Comparison of ENCODE assay signal across 1 cellular context in the genomic region with DNA sequence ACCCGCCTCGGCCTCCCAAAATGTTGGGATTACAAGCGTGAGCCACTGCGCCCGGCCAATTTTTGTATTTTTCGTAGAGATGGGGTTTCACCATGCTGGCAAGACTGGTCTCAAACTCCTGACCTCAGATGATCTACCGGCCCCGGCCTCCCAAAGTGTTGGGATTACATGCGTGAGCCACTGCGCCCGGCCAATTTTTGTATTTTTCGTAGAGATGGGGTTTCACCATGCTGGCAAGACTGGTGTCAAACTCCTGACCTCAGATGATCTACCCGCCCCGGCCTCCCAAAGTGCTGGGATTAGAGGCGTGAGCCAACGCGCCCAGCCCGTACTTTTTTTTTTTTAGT.
TF ChIP-seq lines count a peak whose summit lies in the region.

No MANE protein-coding gene starts in this region.

TF ChIP-seq in K562, 482 proteins besides CTCF, POLR2A, EP300 and RAD21:
- peak; percentile 20 to 23; a peak in 2 of 4 replicates for TF ChIP-seq KDM1A (IDR thresholded peaks at IDR 0.05)
- TF ChIP-seq, protein P1, sequence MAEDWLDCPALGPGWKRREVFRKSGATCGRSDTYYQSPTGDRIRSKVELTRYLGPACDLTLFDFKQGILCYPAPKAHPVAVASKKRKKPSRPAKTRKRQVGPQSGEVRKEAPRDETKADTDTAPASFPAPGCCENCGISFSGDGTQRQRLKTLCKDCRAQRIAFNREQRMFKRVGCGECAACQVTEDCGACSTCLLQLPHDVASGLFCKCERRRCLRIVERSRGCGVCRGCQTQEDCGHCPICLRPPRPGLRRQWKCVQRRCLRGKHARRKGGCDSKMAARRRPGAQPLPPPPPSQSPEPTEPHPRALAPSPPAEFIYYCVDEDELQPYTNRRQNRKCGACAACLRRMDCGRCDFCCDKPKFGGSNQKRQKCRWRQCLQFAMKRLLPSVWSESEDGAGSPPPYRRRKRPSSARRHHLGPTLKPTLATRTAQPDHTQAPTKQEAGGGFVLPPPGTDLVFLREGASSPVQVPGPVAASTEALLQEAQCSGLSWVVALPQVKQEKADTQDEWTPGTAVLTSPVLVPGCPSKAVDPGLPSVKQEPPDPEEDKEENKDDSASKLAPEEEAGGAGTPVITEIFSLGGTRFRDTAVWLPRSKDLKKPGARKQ (CRISPR knock-in tag; IDR thresholded peaks at IDR 0.05): 0 out of 2 replicates have a peak, but pooled peaks have one; percentile 65
- TF ChIP-seq, protein P2, sequence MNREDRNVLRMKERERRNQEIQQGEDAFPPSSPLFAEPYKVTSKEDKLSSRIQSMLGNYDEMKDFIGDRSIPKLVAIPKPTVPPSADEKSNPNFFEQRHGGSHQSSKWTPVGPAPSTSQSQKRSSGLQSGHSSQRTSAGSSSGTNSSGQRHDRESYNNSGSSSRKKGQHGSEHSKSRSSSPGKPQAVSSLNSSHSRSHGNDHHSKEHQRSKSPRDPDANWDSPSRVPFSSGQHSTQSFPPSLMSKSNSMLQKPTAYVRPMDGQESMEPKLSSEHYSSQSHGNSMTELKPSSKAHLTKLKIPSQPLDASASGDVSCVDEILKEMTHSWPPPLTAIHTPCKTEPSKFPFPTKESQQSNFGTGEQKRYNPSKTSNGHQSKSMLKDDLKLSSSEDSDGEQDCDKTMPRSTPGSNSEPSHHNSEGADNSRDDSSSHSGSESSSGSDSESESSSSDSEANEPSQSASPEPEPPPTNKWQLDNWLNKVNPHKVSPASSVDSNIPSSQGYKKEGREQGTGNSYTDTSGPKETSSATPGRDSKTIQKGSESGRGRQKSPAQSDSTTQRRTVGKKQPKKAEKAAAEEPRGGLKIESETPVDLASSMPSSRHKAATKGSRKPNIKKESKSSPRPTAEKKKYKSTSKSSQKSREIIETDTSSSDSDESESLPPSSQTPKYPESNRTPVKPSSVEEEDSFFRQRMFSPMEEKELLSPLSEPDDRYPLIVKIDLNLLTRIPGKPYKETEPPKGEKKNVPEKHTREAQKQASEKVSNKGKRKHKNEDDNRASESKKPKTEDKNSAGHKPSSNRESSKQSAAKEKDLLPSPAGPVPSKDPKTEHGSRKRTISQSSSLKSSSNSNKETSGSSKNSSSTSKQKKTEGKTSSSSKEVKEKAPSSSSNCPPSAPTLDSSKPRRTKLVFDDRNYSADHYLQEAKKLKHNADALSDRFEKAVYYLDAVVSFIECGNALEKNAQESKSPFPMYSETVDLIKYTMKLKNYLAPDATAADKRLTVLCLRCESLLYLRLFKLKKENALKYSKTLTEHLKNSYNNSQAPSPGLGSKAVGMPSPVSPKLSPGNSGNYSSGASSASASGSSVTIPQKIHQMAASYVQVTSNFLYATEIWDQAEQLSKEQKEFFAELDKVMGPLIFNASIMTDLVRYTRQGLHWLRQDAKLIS (CRISPR knock-in tag; IDR thresholded peaks at IDR 0.05): 0 out of 2 replicates have a peak, but pooled peaks have one; percentile 25
- peak; percentile 69 for TF ChIP-seq ZNF384 (IDR thresholded peaks at IDR 0.05; ENCODE audit: low read depth, low read length)
